Comparison of ENCODE assay signal across 10 cellular contexts in genomic region chr11:562046-562645, GRCh38. TPM values are rescaled to one million over a fixed set of nuclear protein-coding genes. Genes with fewer than 3 reads are reported as not detected.
DNase-seq lines count a peak whose midpoint lies in the region; ATAC-seq, FAIRE-seq and TF ChIP-seq lines count a peak whose summit lies in the region.
"Had no signal": no experiment of that assay in that cellular context is flagged by ENCODE, and none has a peak within 500 bp of the region (broad histone marks: within the 10 kb centered on the region; RNA-seq: fewer than 3 reads in every experiment).

No MANE protein-coding gene starts in this region.

- H3K36me3 ChIP-seq in keratinocyte (ENCODE audit: control insufficient read depth in 2 of 2, extremely low read depth in 1 of 2, insufficient read depth in 2 of 2, low read length in 2 of 2), result peaks cover 4 to 18% of the 10 kb centered on the region in 2 experiments
- peaks cover 0 to 16% (median 7%) of the 10 kb centered on the region in 4 donors for H3K36me3 ChIP-seq in stomach

- TF ChIP-seq POLR2A in stomach (IDR thresholded peaks at IDR 0.05) (no peak), H54 (IDR thresholded peaks at IDR 0.05; ENCODE audit: low read depth, low read length) (no peak)

- H3K9ac ChIP-seq in keratinocyte (ENCODE audit: control insufficient read depth, extremely low read depth, insufficient read depth, low read length), result peak overlapping the region; percentile 73

- TF ChIP-seq EP300 in stomach (IDR thresholded peaks at IDR 0.05), result no peak

- dilution Hi-C loops in keratinocyte (cut with MboI; ENCODE audit: extremely low pct_ligation_motif_present, low sequenced_read_pairs), result no loop called here

- H3K9me3 ChIP-seq in keratinocyte (ENCODE audit: control insufficient read depth, low read depth, low read length) (no peaks in the 10 kb centered on the region), stomach (no peaks in the 10 kb centered on the region)

- H4K20me1 ChIP-seq in keratinocyte (ENCODE audit: control insufficient read depth, extremely low read depth, insufficient read depth, low read length), result no peaks in the 10 kb centered on the region

- WGBS in stomach, 5 donors, result 31 to 87% (median 72%) methylated on average over 6 to 29 of the region's 29 CpGs

- no peaks in the 10 kb centered on the region for H3K9me3 Mint-ChIP-seq in activated naive CD4-positive, alpha-beta T cell treated with anti-CD3 and anti-CD28 coated beads for 36 hours
- no peaks in the 10 kb centered on the region for H3K9me3 Mint-ChIP-seq in activated B cell treated with CpG ODN at 0.5 μM for 24 hours

- no peak overlapping the region for H3K27ac Mint-ChIP-seq in activated naive CD4-positive, alpha-beta T cell treated with anti-CD3 and anti-CD28 coated beads for 36 hours
- H3K27ac Mint-ChIP-seq in activated B cell treated with CpG ODN at 0.5 μM for 24 hours, result no peak overlapping the region

- CTCF ChIA-PET in activated naive CD4-positive, alpha-beta T cell treated with anti-CD3 and anti-CD28 coated beads for 36 hours (lab: Charles Lee), result no interaction called here
- CTCF ChIA-PET in activated B cell treated with CpG ODN at 0.5 μM for 24 hours (lab: Charles Lee), result no interaction called here

- H3K27ac ChIP-seq in keratinocyte (ENCODE audit: control insufficient read depth, insufficient read depth, low read length), result no peak overlapping the region
- H3K27ac ChIP-seq in stomach, result peak overlapping the region; percentile 90 to 98 (median 91)

- H3K79me2 ChIP-seq in keratinocyte (ENCODE audit: control insufficient read depth, insufficient read depth, low read length), result peaks cover 17% of the 10 kb centered on the region

- FAIRE-seq in keratinocyte (lab: Jason Lieb, UNC), result no peak
- FAIRE-seq in H54 (lab: Jason Lieb, UNC), result no peak

- H3K27me3 Mint-ChIP-seq in activated naive CD4-positive, alpha-beta T cell treated with anti-CD3 and anti-CD28 coated beads for 36 hours (ENCODE audit: low read depth), result no peaks in the 10 kb centered on the region
- no peaks in the 10 kb centered on the region for H3K27me3 Mint-ChIP-seq in activated B cell treated with CpG ODN at 0.5 μM for 24 hours

- no peaks in the 10 kb centered on the region for H3K9me1 ChIP-seq in keratinocyte (ENCODE audit: control insufficient read depth, extremely low read depth, insufficient read depth, low read length)

- peak overlapping the region; percentile 93 for H3K4me2 ChIP-seq in keratinocyte (ENCODE audit: control insufficient read depth, extremely low read depth, insufficient read depth, low read depth, low read length)

- TF ChIP-seq CTCF in activated B cell treated with CpG ODN at 0.5 μM for 24 hours (IDR thresholded peaks at IDR 0.05) (no peak), keratinocyte (optimal IDR thresholded peaks at IDR 0.05 in 1 of 3, IDR thresholded peaks at IDR 0.05 in 1 of 3, conservative IDR thresholded peaks at IDR 0.05 in 1 of 3; ENCODE audit: extremely low read depth in 1 of 3, insufficient read depth in 2 of 3, low read length in 3 of 3) (no peak), stomach (IDR thresholded peaks at IDR 0.05) (no peak)

- peaks cover 3% of the 10 kb centered on the region for H3K36me3 Mint-ChIP-seq in activated naive CD4-positive, alpha-beta T cell treated with anti-CD3 and anti-CD28 coated beads for 36 hours (ENCODE audit: low read depth)
- H3K36me3 Mint-ChIP-seq in activated B cell treated with CpG ODN at 0.5 μM for 24 hours (ENCODE audit: low read depth), result peaks cover 5% of the 10 kb centered on the region

- H3K27me3 ChIP-seq in keratinocyte (ENCODE audit: control insufficient read depth, extremely low read depth, insufficient read depth, low read length) (peaks cover 3% of the 10 kb centered on the region), stomach (peaks cover 0 to 25% (median 4%) of the 10 kb centered on the region in 3 donors)

- POLR2A ChIA-PET in activated B cell treated with CpG ODN at 0.5 μM for 24 hours (lab: Charles Lee), result interaction anchor here (0.6 to 4.8 kb wide), 6 partner anchors 14 to 87 kb away, joined by 3 to 26 read pairs (median 4); partner anchors contain the start of genes HRAS, IRF7, LRRC56 and PHRF1

- peaks cover 16% of the 10 kb centered on the region for H3K4me1 ChIP-seq in keratinocyte (ENCODE audit: control insufficient read depth, extremely low read depth, insufficient read depth, low read length)
- peaks cover 21 to 59% (median 52%) of the 10 kb centered on the region in 4 donors for H3K4me1 ChIP-seq in stomach

- peaks cover 12% of the 10 kb centered on the region for H3K4me1 Mint-ChIP-seq in activated naive CD4-positive, alpha-beta T cell treated with anti-CD3 and anti-CD28 coated beads for 36 hours (ENCODE audit: low read depth)
- peaks cover 15% of the 10 kb centered on the region for H3K4me1 Mint-ChIP-seq in activated B cell treated with CpG ODN at 0.5 μM for 24 hours

- H3K4me3 Mint-ChIP-seq in activated naive CD4-positive, alpha-beta T cell treated with anti-CD3 and anti-CD28 coated beads for 36 hours, result peak overlapping the region; percentile 84
- peak overlapping the region; percentile 84 for H3K4me3 Mint-ChIP-seq in activated B cell treated with CpG ODN at 0.5 μM for 24 hours

- no peak for ATAC-seq in activated B cell treated with CpG ODN at 0.5 μM for 24 hours (ENCODE audit: low read depth)
- ATAC-seq in HG03045 (IDR thresholded peaks at IDR 0.05; ENCODE audit: unreplicated experiment), result no peak

- intact Hi-C loops in activated naive CD4-positive, alpha-beta T cell treated with anti-CD3 and anti-CD28 coated beads for 36 hours (cut with micrococcal nuclease), result loop anchor here (5.0 kb wide), 1 partner anchor 235 kb away; the partner anchor contains the start of gene SLC25A22
- intact Hi-C loops in activated B cell treated with CpG ODN at 0.5 μM for 24 hours (cut with micrococcal nuclease) (no loop called here), stomach (cut with DNase I; ENCODE audit: low total_unique reads) (no loop called here)

- H2AFZ ChIP-seq in keratinocyte (ENCODE audit: control insufficient read depth, low read length), result no peak overlapping the region

- no peak for DNase-seq in activated naive CD4-positive, alpha-beta T cell treated with anti-CD3 and anti-CD28 coated beads for 36 hours
- DNase-seq in activated naive CD4-positive, alpha-beta T cell treated with anti-CD3 and anti-CD28 coated beads, Interleukin-2, amount 50 U/mL, for 16 hours, result no peak
- no peak for DNase-seq in activated B cell treated with CpG ODN at 0.5 μM for 24 hours
- no peak for DNase-seq in keratinocyte (ENCODE audit: low read depth, low spot score)
- DNase-seq in stomach, result no peak
- DNase-seq in H54 (ENCODE audit: insufficient read length, low spot score), result no peak
- no peak for DNase-seq in NCI-H82 (lab: John Stamatoyannopoulos, UW)
- DNase-seq: COR-L47 had no signal

- H3K4me3 ChIP-seq in keratinocyte (ENCODE audit: control insufficient read depth in 2 of 3, extremely low read depth in 1 of 3, insufficient read depth in 2 of 3, low read depth in 1 of 3, low read length in 3 of 3), result peak overlapping the region; percentile 62 to 91 (median 74)
- peak overlapping the region; percentile 84 to 92 (median 90) for H3K4me3 ChIP-seq in stomach

RNA-seq across cellular contexts. Expression of gene RASSF7, which starts 1.4 kb away (rescaled TPM):
- 1 to 10 TPM; 8.3 to 9.9 TPM for total RNA-seq in activated naive CD4-positive, alpha-beta T cell treated with anti-CD3 and anti-CD28 coated beads for 36 hours
- 14.2 and 14.9 TPM in 2 replicates for total RNA-seq in activated B cell treated with CpG ODN at 0.5 μM for 24 hours
- polyA plus RNA-seq in keratinocyte, result 23.1 to 63.6 TPM (median 24.3 TPM) in 3 replicates
- 11.0 TPM for polyA plus RNA-seq in keratinocyte (2011; ENCODE audit: low read depth)
- polyA plus RNA-seq in keratinocyte (2011; cell fraction: cytosol; rRNA removed), result 11.0 and 33.6 TPM in 2 replicates
- 91.2 and 106 TPM in 2 replicates for polyA plus RNA-seq in keratinocyte (2011; cell fraction: nucleus; rRNA removed)
- polyA plus RNA-seq in keratinocyte (2012; ENCODE audit: low replicate concordance), result 23.0 and 32.2 TPM in 2 replicates
- polyA minus RNA-seq in keratinocyte, result 10.4 to 19.1 TPM (median 15.0 TPM) in 3 replicates
- polyA minus RNA-seq in keratinocyte (2011; cell fraction: cytosol; rRNA and poly(A)+ RNA removed), result 56.2 TPM
- polyA minus RNA-seq in keratinocyte (2011; cell fraction: nucleus; rRNA and poly(A)+ RNA removed), result 30.8 and 35.3 TPM in 2 replicates
- total RNA-seq in stomach, result 100 to 1,000 TPM in 2 of 5 donors, 10 to 100 TPM in 3; 16.7 to 330 (median 86.6) TPM
- 100 to 1,000 TPM in 2 of 3 donors, 10 to 100 TPM in 1; 73.0 to 121 (median 103) TPM for polyA plus RNA-seq in stomach

RNA-seq across cellular contexts. Expression of gene LMNTD2, which starts 1.6 kb away (rescaled TPM):
- total RNA-seq in activated naive CD4-positive, alpha-beta T cell treated with anti-CD3 and anti-CD28 coated beads for 36 hours, result 1 to 10 TPM; 4.5 to 5.2 TPM
- total RNA-seq in activated B cell treated with CpG ODN at 0.5 μM for 24 hours (8.6 and 9.1 TPM in 2 replicates), stomach (10 to 100 TPM in 3 of 5 donors, 1 to 10 TPM in 1, under 1 TPM in 1; 0.55 to 92.7 (median 12.8) TPM)
- polyA plus RNA-seq in keratinocyte (0.94 to 1.5 TPM (median 1.2 TPM) in 3 replicates), stomach (1 to 10 TPM; 6.3 to 9.2 (median 7.2) TPM)
- polyA plus RNA-seq in keratinocyte (2011; ENCODE audit: low read depth), result 1.7 TPM
- 0.13 and 0.73 TPM in 2 replicates for polyA plus RNA-seq in keratinocyte (2011; cell fraction: cytosol; rRNA removed)
- 4.6 and 7.2 TPM in 2 replicates for polyA plus RNA-seq in keratinocyte (2011; cell fraction: nucleus; rRNA removed)
- 0.81 and 1.4 TPM in 2 replicates for polyA plus RNA-seq in keratinocyte (2012; ENCODE audit: low replicate concordance)
- polyA minus RNA-seq in keratinocyte, result 0.13 to 0.58 TPM (median 0.49 TPM) in 3 replicates
- polyA minus RNA-seq in keratinocyte (2011; cell fraction: cytosol; rRNA and poly(A)+ RNA removed), result 1.2 TPM
- 0.31 and 1.2 TPM in 2 replicates for polyA minus RNA-seq in keratinocyte (2011; cell fraction: nucleus; rRNA and poly(A)+ RNA removed)

RNA-seq across cellular contexts. Expression of gene PHRF1, which starts 14.1 kb away (rescaled TPM):
- 10 to 100 TPM; 25.6 to 26.1 TPM for total RNA-seq in activated naive CD4-positive, alpha-beta T cell treated with anti-CD3 and anti-CD28 coated beads for 36 hours
- 42.7 and 49.6 TPM in 2 replicates for total RNA-seq in activated B cell treated with CpG ODN at 0.5 μM for 24 hours
- 10.7 to 15.2 TPM (median 13.7 TPM) in 3 replicates for polyA plus RNA-seq in keratinocyte
- polyA plus RNA-seq in keratinocyte (2011; ENCODE audit: low read depth), result 8.8 TPM
- polyA plus RNA-seq in keratinocyte (2011; cell fraction: cytosol; rRNA removed), result 5.8 and 13.6 TPM in 2 replicates
- 27.9 and 36.6 TPM in 2 replicates for polyA plus RNA-seq in keratinocyte (2011; cell fraction: nucleus; rRNA removed)
- polyA plus RNA-seq in keratinocyte (2012; ENCODE audit: low replicate concordance), result 10.3 and 23.2 TPM in 2 replicates
- polyA minus RNA-seq in keratinocyte, result 10.0 to 29.1 TPM (median 12.6 TPM) in 3 replicates
- 18.0 TPM for polyA minus RNA-seq in keratinocyte (2011; cell fraction: cytosol; rRNA and poly(A)+ RNA removed)
- polyA minus RNA-seq in keratinocyte (2011; cell fraction: nucleus; rRNA and poly(A)+ RNA removed), result 32.3 and 38.0 TPM in 2 replicates
- 10 to 100 TPM; 17.5 to 60.8 (median 29.9) TPM for total RNA-seq in stomach
- polyA plus RNA-seq in stomach, result 10 to 100 TPM in 1 of 3 donors, 1 to 10 TPM in 2; 7.9 to 14.8 (median 9.4) TPM

RNA-seq across cellular contexts. Expression of gene LRRC56, which starts 24.8 kb away (rescaled TPM):
- total RNA-seq in activated naive CD4-positive, alpha-beta T cell treated with anti-CD3 and anti-CD28 coated beads for 36 hours, result 1 to 10 TPM; 1.0 to 1.3 TPM
- 7.1 and 7.9 TPM in 2 replicates for total RNA-seq in activated B cell treated with CpG ODN at 0.5 μM for 24 hours
- polyA plus RNA-seq in keratinocyte, result 0.14 to 0.44 TPM (median 0.28 TPM) in 3 replicates
- polyA plus RNA-seq in keratinocyte (2011; ENCODE audit: low read depth), result not detected
- polyA plus RNA-seq in keratinocyte (2011; cell fraction: cytosol; rRNA removed), result 0.09 and 0.18 TPM in 2 replicates
- 0.53 and 1.1 TPM in 2 replicates for polyA plus RNA-seq in keratinocyte (2011; cell fraction: nucleus; rRNA removed)
- 0.39 and 0.45 TPM in 2 replicates for polyA plus RNA-seq in keratinocyte (2012; ENCODE audit: low replicate concordance)
- polyA minus RNA-seq in keratinocyte, result 0.26 to 0.38 TPM (median 0.30 TPM) in 3 replicates
- not detected for polyA minus RNA-seq in keratinocyte (2011; cell fraction: cytosol; rRNA and poly(A)+ RNA removed)
- polyA minus RNA-seq in keratinocyte (2011; cell fraction: nucleus; rRNA and poly(A)+ RNA removed), result 0.23 and 0.63 TPM in 2 replicates
- total RNA-seq in stomach, result 1 to 10 TPM in 3 of 5 donors, under 1 TPM in 1, not detected in 1; 0.18 to 8.1 (median 3.3) TPM
- 1 to 10 TPM; 2.1 to 2.9 (median 2.9) TPM for polyA plus RNA-seq in stomach
- total RNA-seq: RPMI7951 had no signal

RNA-seq across cellular contexts. Expression of gene HRAS, which starts 26.8 kb away (rescaled TPM):
- total RNA-seq in activated naive CD4-positive, alpha-beta T cell treated with anti-CD3 and anti-CD28 coated beads for 36 hours, result 10 to 100 TPM; 22.0 to 25.8 TPM
- total RNA-seq in activated B cell treated with CpG ODN at 0.5 μM for 24 hours (37.2 and 43.9 TPM in 2 replicates), stomach (10 to 100 TPM; 14.2 to 87.5 (median 21.6) TPM)
- polyA plus RNA-seq in keratinocyte (112 to 164 TPM (median 122 TPM) in 3 replicates), stomach (100 to 1,000 TPM; 108 to 181 (median 131) TPM)
- 109 TPM for polyA plus RNA-seq in keratinocyte (2011; ENCODE audit: low read depth)
- 105 and 178 TPM in 2 replicates for polyA plus RNA-seq in keratinocyte (2011; cell fraction: cytosol; rRNA removed)
- 175 and 179 TPM in 2 replicates for polyA plus RNA-seq in keratinocyte (2011; cell fraction: nucleus; rRNA removed)
- 115 and 238 TPM in 2 replicates for polyA plus RNA-seq in keratinocyte (2012; ENCODE audit: low replicate concordance)
- 143 to 287 TPM (median 170 TPM) in 3 replicates for polyA minus RNA-seq in keratinocyte
- 122 TPM for polyA minus RNA-seq in keratinocyte (2011; cell fraction: cytosol; rRNA and poly(A)+ RNA removed)
- polyA minus RNA-seq in keratinocyte (2011; cell fraction: nucleus; rRNA and poly(A)+ RNA removed), result 24.8 and 25.6 TPM in 2 replicates
